In genomic region chr14:72780771-72781170, GRCh38 we compare ENCODE assay signal across 16 cellular contexts.
DNase-seq lines count a peak whose midpoint lies in the region; FAIRE-seq and TF ChIP-seq lines count a peak whose summit lies in the region.
"Had no signal": no experiment of that assay in that cellular context is flagged by ENCODE, and none has a peak within 500 bp of the region (broad histone marks: within the 10 kb centered on the region; RNA-seq: fewer than 3 reads in every experiment).

No MANE protein-coding gene starts in this region.

- no peak overlapping the region for H3K4me3 Mint-ChIP-seq in astrocyte (ENCODE audit: unreplicated experiment)
- H3K4me3 Mint-ChIP-seq: activated naive CD8-positive, alpha-beta T cell treated with anti-CD3 and anti-CD28 coated beads, Interleukin-2, amount 10 ng/mL, durations not matched to agents 7 days and 5 days; naive thymus-derived CD4-positive, alpha-beta T cell; stimulated activated naive CD8-positive, alpha-beta T cell treated with anti-CD3 and anti-CD28 coated beads, Interleukin-15, Interleukin-2, amounts not matched to agents 100 ng/mL and 50 ng/mL, for 24 hours had no signal

- no peak for TF ChIP-seq CTCF in astrocyte (IDR thresholded peaks at IDR 0.05; ENCODE audit: insufficient read depth, low read depth, low read length)

- H3K27me3 Mint-ChIP-seq in astrocyte (ENCODE audit: low read depth, unreplicated experiment) = no peaks in the 10 kb centered on the region
- H3K27me3 Mint-ChIP-seq: stimulated activated naive CD8-positive, alpha-beta T cell treated with anti-CD3 and anti-CD28 coated beads, Interleukin-15, Interleukin-2, amounts not matched to agents 100 ng/mL and 50 ng/mL, for 24 hours had no signal

- no peaks in the 10 kb centered on the region for H4K20me1 ChIP-seq in astrocyte (ENCODE audit: insufficient read depth, low read length)

- peak overlapping the region; percentile 62 for H3K9ac ChIP-seq in astrocyte (ENCODE audit: low read length)

- peaks cover 2% of the 10 kb centered on the region for H3K36me3 Mint-ChIP-seq in astrocyte (ENCODE audit: low read depth, unreplicated experiment)

- DNase-seq in GM04503 (ENCODE audit: low read depth) (peak; percentile 87), astrocyte (ENCODE audit: low read depth) (peak; percentile 81), glomerular visceral epithelial cell (ENCODE audit: extremely low spot score) (peak; percentile 28), smooth muscle cell of the brain vasculature (ENCODE audit: low read depth, low spot score) (peak; percentile 13), globus pallidus (ENCODE audit: low spot score) (no peak), foreskin melanocyte (no peak)
- no peak for DNase-seq in activated CD8-positive, alpha-beta memory T cell treated with anti-CD3 and anti-CD28 coated beads for 24 hours
- DNase-seq: activated CD8-positive, alpha-beta memory T cell treated with anti-CD3 and anti-CD28 coated beads, Interleukin-2, amount 50 U/mL, for 48 hours; activated naive CD8-positive, alpha-beta T cell treated with anti-CD3 and anti-CD28 coated beads, Interleukin-2, amount 10 ng/mL, durations not matched to agents 7 days and 5 days; Caco-2; dorsolateral prefrontal cortex; naive thymus-derived CD4-positive, alpha-beta T cell; NCI-H1092 treated with DMSO at 0.1 percent for 48 hours; NCI-H446; right lobe of liver had no signal

- FAIRE-seq in astrocyte (lab: Jason Lieb, UNC) = peak; percentile 5

- peaks cover 8% of the 10 kb centered on the region for H3K9me3 Mint-ChIP-seq in astrocyte (ENCODE audit: unreplicated experiment)
- H3K9me3 Mint-ChIP-seq: stimulated activated naive CD8-positive, alpha-beta T cell treated with anti-CD3 and anti-CD28 coated beads, Interleukin-15, Interleukin-2, amounts not matched to agents 100 ng/mL and 50 ng/mL, for 24 hours had no signal

- H3K27me3 ChIP-seq in astrocyte (ENCODE audit: insufficient read depth, low read length) = no peaks in the 10 kb centered on the region
- H3K27me3 ChIP-seq: dorsolateral prefrontal cortex, right lobe of liver had no signal

- H3K4me2 ChIP-seq in astrocyte (ENCODE audit: low read length) = peak overlapping the region; percentile 73

- H3K4me1 Mint-ChIP-seq in astrocyte (ENCODE audit: low read depth, unreplicated experiment) = peaks cover 28% of the 10 kb centered on the region

- no peak overlapping the region for H3K4me3 ChIP-seq in astrocyte (ENCODE audit: insufficient read depth, low read depth, low read length)
- H3K4me3 ChIP-seq: dorsolateral prefrontal cortex, right lobe of liver had no signal

- peaks cover 13% of the 10 kb centered on the region for H3K4me1 ChIP-seq in astrocyte (ENCODE audit: insufficient read depth, low read length)

- peak overlapping the region; percentile 88 for H3K27ac ChIP-seq in astrocyte (ENCODE audit: low read depth, low read length)
- H3K27ac ChIP-seq: right lobe of liver had no signal

- H3K36me3 ChIP-seq in astrocyte (ENCODE audit: insufficient read depth, low read length) = no peaks in the 10 kb centered on the region
- H3K36me3 ChIP-seq: right lobe of liver had no signal

- no peak overlapping the region for H2AFZ ChIP-seq in astrocyte (ENCODE audit: low read depth, low read length)

- peak overlapping the region; percentile 78 for H3K27ac Mint-ChIP-seq in astrocyte (ENCODE audit: unreplicated experiment)
- H3K27ac Mint-ChIP-seq: activated naive CD8-positive, alpha-beta T cell treated with anti-CD3 and anti-CD28 coated beads, Interleukin-2, amount 10 ng/mL, durations not matched to agents 7 days and 5 days; naive thymus-derived CD4-positive, alpha-beta T cell; stimulated activated naive CD8-positive, alpha-beta T cell treated with anti-CD3 and anti-CD28 coated beads, Interleukin-15, Interleukin-2, amounts not matched to agents 100 ng/mL and 50 ng/mL, for 24 hours had no signal

- peaks cover 73% of the 10 kb centered on the region for H3K79me2 ChIP-seq in astrocyte (ENCODE audit: insufficient read depth, low read length)

- H3K9me3 ChIP-seq in astrocyte (ENCODE audit: insufficient read depth, low read depth, low read length) = no peaks in the 10 kb centered on the region
- H3K9me3 ChIP-seq: right lobe of liver had no signal

Comparison
In these comparisons a context has a peak if more than half of its experiments do, and no peak if none do; other contexts are left out.
1. DNase-seq: peak in GM04503 (single experiment), astrocyte (single experiment), glomerular visceral epithelial cell (single experiment) and smooth muscle cell of the brain vasculature (single experiment); none in globus pallidus (single experiment), foreskin melanocyte (single experiment) and activated CD8-positive, alpha-beta memory T cell treated with anti-CD3 and anti-CD28 coated beads for 24 hours (single experiment).